In the genomic region with DNA sequence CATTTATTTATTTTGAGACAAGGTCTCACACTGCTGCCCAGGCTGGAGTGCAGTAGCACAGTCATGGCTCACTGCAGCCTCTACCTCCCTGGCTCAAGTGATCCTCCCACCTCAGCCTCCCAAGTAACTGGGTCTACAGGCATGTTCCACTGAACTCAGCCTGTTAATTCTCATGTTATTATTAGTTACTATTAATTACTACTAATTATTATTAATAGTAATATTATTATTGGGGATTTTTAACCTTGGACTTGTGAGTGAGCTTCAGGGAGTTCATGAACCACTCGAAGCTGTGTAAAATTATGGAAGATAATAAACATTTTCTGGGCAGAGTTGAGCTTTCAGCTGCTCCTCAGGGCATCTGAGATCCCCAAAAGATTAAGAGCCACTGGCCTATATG, we compare ENCODE assay signal across 23 cellular contexts. TPM values are rescaled to one million over a fixed set of nuclear protein-coding genes. Genes with fewer than 3 reads are reported as not detected.
DNase-seq lines count a peak whose midpoint lies in the region; FAIRE-seq and TF ChIP-seq lines count a peak whose summit lies in the region.
"Had no signal": no experiment of that assay in that cellular context is flagged by ENCODE, and none has a peak within 500 bp of the region (broad histone marks: within the 10 kb centered on the region; RNA-seq: fewer than 3 reads in every experiment).

No MANE protein-coding gene starts in this region.

- H3K4me3 ChIP-seq in BLaER1 (no peak overlapping the region), NT2/D1 (ENCODE audit: insufficient read length, low read depth) (no peak overlapping the region), kidney (ENCODE audit: low read length in 2 of 2) (no peak overlapping the region)
- H3K4me3 ChIP-seq: A549, GM12878, GM23248 had no signal

- H3K9ac ChIP-seq in BLaER1 = no peak overlapping the region
- H3K9ac ChIP-seq in NT2/D1 (ENCODE audit: insufficient read length, low read depth) = peak overlapping the region; percentile 12
- no peak overlapping the region for H3K9ac ChIP-seq in kidney (ENCODE audit: low read length in 2 of 2)
- H3K9ac ChIP-seq: GM23248 had no signal

- H3K9me3 ChIP-seq in BLaER1 (no peaks in the 10 kb centered on the region), NT2/D1 (ENCODE audit: insufficient read depth, low read length) (no peaks in the 10 kb centered on the region), kidney (ENCODE audit: control insufficient read depth in 1 of 2, low read length in 2 of 2) (no peaks in the 10 kb centered on the region)
- H3K9me3 ChIP-seq: A549, BE2C, Caco-2 had no signal

- H3K27ac ChIP-seq in BLaER1 = no peak overlapping the region
- no peak overlapping the region for H3K27ac ChIP-seq in kidney (ENCODE audit: low read depth in 2 of 2, low read length in 2 of 2)
- H3K27ac ChIP-seq: A549, C4-2B had no signal

- peak overlapping the region; percentile 78 for H3K4me2 ChIP-seq in BLaER1
- H3K4me2 ChIP-seq: A549 had no signal

- no peak for FAIRE-seq in kidney (lab: Jason Lieb, UNC)
- FAIRE-seq: A549, GM12878, GM19239, H1 had no signal

- H3K4me1 ChIP-seq in BLaER1 = peaks cover 57% of the 10 kb centered on the region
- peaks cover 12% of the 10 kb centered on the region for H3K4me1 ChIP-seq in NT2/D1 (ENCODE audit: insufficient read depth, insufficient read length)
- H3K4me1 ChIP-seq in kidney (ENCODE audit: control insufficient read depth in 1 of 2, insufficient read depth in 1 of 2, low read depth in 1 of 2, low read length in 2 of 2) = peaks cover 0 to 8% of the 10 kb centered on the region in 2 donors
- H3K4me1 ChIP-seq: Caco-2 had no signal

- no peak for DNase-seq in NT2/D1 (ENCODE audit: low read depth, low spot score)
- peak; percentile 0 for DNase-seq in kidney
- no peak for DNase-seq in stimulated activated naive CD4-positive, alpha-beta T cell (lab: John Stamatoyannopoulos, UW)
- DNase-seq in DMS114 treated with DMSO at 0.1 percent for 48 hours (lab: John Stamatoyannopoulos, UW; ENCODE audit: unreplicated experiment) = no peak
- DNase-seq in hepatic stellate cell (ENCODE audit: low spot score) = no peak
- DNase-seq: 8988T; ACHN; AML-193; Caco-2; CD4-positive, CD25-positive, alpha-beta regulatory T cell; CD8-positive, alpha-beta T cell; DMS79; EL; GDM1; GM23248; HCEC 1CT had no signal

- intact Hi-C loops in kidney (cut with DNase I) = no loop called here

- peaks cover 10% of the 10 kb centered on the region for H4K20me1 ChIP-seq in BLaER1

- H3K36me3 ChIP-seq in BLaER1 (no peaks in the 10 kb centered on the region), NT2/D1 (ENCODE audit: insufficient read depth, insufficient read length, low read length) (no peaks in the 10 kb centered on the region), kidney (ENCODE audit: control insufficient read depth in 1 of 2, insufficient read depth in 2 of 2, low read length in 2 of 2) (no peaks in the 10 kb centered on the region)
- H3K36me3 ChIP-seq: BE2C had no signal

- no peak for TF ChIP-seq CTCF in kidney (IDR thresholded peaks at IDR 0.05; ENCODE audit: borderline replicate concordance, extremely low read depth, insufficient read depth)

- H3K27me3 ChIP-seq in BLaER1 (peaks cover 27% of the 10 kb centered on the region), NT2/D1 (ENCODE audit: insufficient read depth, insufficient read length) (peaks cover 12% of the 10 kb centered on the region)

RNA-seq across cellular contexts. Expression of gene STAC2, which starts 4.6 kb away (rescaled TPM):
- total RNA-seq in kidney = 15.3 TPM
- 18.9 TPM for polyA plus RNA-seq in kidney (ENCODE audit: insufficient read depth, low read depth, low replicate concordance)
- total RNA-seq: CD4-positive, CD25-positive, alpha-beta regulatory T cell; GM23248 had no signal
- polyA plus RNA-seq: CD4-positive, CD25-positive, alpha-beta regulatory T cell; GM12878; GM23248 had no signal

RNA-seq across cellular contexts. Expression of gene RPL19, which starts 30.3 kb away (rescaled TPM):
- total RNA-seq in kidney = 1,460 TPM
- 2,512 TPM for polyA plus RNA-seq in kidney (ENCODE audit: insufficient read depth, low read depth, low replicate concordance)

RNA-seq across cellular contexts. Expression of gene CACNB1, which starts 32.9 kb away (rescaled TPM):
- 9.9 TPM for total RNA-seq in kidney
- 1.4 TPM for polyA plus RNA-seq in kidney (ENCODE audit: insufficient read depth, low read depth, low replicate concordance)
